Comparison of ENCODE assay signal across 1 cellular context in the genomic region with DNA sequence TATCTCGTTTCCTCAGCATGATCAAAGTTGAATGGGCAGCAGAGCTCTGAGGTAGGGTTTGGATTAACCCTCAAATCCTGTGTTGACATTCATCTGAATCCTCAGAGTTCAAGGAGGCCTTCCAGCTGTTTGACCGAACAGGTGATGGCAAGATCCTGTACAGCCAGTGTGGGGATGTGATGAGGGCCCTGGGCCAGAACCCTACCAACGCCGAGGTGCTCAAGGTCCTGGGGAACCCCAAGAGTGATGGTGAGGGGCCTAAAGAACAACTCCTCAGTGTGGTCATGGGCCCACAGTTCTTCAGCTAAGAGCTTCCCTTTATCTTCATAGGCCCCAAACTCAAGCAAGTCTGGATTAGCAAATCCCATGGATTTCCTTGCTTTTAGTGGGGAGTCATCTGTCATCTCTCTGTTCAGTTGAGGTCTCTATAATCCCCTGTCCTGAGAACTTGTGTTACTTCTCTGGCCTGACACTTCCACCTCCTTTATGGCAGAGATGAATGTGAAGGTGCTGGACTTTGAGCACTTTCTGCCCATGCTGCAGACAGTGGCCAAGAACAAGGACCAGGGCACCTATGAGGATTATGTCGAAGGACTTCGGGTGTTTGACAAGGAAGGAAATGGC.
A peak's percentile ranks its signal among the peaks of the same experiment; 100 is the strongest.
TF ChIP-seq lines count a peak whose summit lies in the region.

No MANE protein-coding gene starts in this region.

TF ChIP-seq in K562, 482 proteins besides CTCF, POLR2A, EP300 and RAD21 (continued from another document):
- TF ChIP-seq, protein P1, sequence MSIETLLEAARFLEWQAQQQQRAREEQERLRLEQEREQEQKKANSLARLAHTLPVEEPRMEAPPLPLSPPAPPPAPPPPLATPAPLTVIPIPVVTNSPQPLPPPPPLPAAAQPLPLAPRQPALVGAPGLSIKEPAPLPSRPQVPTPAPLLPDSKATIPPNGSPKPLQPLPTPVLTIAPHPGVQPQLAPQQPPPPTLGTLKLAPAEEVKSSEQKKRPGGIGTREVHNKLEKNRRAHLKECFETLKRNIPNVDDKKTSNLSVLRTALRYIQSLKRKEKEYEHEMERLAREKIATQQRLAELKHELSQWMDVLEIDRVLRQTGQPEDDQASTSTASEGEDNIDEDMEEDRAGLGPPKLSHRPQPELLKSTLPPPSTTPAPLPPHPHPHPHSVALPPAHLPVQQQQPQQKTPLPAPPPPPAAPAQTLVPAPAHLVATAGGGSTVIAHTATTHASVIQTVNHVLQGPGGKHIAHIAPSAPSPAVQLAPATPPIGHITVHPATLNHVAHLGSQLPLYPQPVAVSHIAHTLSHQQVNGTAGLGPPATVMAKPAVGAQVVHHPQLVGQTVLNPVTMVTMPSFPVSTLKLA (conservative IDR thresholded peaks at IDR 0.05) = no peak
- TF ChIP-seq, protein P2, sequence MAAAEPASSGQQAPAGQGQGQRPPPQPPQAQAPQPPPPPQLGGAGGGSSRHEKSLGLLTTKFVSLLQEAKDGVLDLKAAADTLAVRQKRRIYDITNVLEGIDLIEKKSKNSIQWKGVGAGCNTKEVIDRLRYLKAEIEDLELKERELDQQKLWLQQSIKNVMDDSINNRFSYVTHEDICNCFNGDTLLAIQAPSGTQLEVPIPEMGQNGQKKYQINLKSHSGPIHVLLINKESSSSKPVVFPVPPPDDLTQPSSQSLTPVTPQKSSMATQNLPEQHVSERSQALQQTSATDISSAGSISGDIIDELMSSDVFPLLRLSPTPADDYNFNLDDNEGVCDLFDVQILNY (CRISPR knock-in tag; IDR thresholded peaks at IDR 0.05) = 0 out of 2 replicates have a peak, but pooled peaks have one; percentile 30
- TF ChIP-seq FOXA3 (CRISPR knock-in tag; conservative IDR thresholded peaks at IDR 0.05 in 1 of 2, IDR thresholded peaks at IDR 0.05 in 1 of 2) (peak in 1 of 2 experiments; percentile 9; a peak in 1 of 4 replicates), XRCC4 (IDR thresholded peaks at IDR 0.05; ENCODE audit: extremely low read depth, insufficient read depth, insufficient read length) (no peak), ZNF561 (CRISPR knock-in tag; conservative IDR thresholded peaks at IDR 0.05) (no peak), PRPF4 (IDR thresholded peaks at IDR 0.05; ENCODE audit: insufficient read depth, low read depth, low read length, poor library complexity, severe bottlenecking) (no peak), SREBF2 (CRISPR knock-in tag; IDR thresholded peaks at IDR 0.05) (no peak), GTF2E2 (tag; IDR thresholded peaks at IDR 0.05) (no peak), OTX1 (CRISPR knock-in tag; IDR thresholded peaks at IDR 0.05) (no peak), U2AF1 (optimal IDR thresholded peaks at IDR 0.05; ENCODE audit: low read depth, low read length) (no peak), ZNF174 (CRISPR knock-in tag; IDR thresholded peaks at IDR 0.05) (no peak), ZNF212 (CRISPR knock-in tag; IDR thresholded peaks at IDR 0.05) (no peak), KLF13 (tag; IDR thresholded peaks at IDR 0.05; ENCODE audit: borderline replicate concordance, low read depth) (no peak), TAF9B (IDR thresholded peaks at IDR 0.05; ENCODE audit: partially characterized antibody) (no peak), ZFX (CRISPR knock-in tag; IDR thresholded peaks at IDR 0.05) (no peak)
- TF ChIP-seq, protein P3, sequence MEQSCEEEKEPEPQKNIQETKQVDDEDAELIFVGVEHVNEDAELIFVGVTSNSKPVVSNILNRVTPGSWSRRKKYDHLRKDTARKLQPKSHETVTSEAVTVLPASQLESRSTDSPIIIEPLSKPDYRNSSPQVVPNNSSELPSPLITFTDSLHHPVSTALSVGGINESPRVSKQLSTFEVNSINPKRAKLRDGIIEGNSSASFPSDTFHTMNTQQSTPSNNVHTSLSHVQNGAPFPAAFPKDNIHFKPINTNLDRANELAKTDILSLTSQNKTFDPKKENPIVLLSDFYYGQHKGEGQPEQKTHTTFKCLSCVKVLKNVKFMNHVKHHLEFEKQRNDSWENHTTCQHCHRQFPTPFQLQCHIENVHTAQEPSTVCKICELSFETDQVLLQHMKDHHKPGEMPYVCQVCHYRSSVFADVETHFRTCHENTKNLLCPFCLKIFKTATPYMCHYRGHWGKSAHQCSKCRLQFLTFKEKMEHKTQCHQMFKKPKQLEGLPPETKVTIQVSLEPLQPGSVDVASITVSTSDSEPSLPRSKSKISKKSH (CRISPR knock-in tag; IDR thresholded peaks at IDR 0.05) = no peak
- TF ChIP-seq, protein P4, sequence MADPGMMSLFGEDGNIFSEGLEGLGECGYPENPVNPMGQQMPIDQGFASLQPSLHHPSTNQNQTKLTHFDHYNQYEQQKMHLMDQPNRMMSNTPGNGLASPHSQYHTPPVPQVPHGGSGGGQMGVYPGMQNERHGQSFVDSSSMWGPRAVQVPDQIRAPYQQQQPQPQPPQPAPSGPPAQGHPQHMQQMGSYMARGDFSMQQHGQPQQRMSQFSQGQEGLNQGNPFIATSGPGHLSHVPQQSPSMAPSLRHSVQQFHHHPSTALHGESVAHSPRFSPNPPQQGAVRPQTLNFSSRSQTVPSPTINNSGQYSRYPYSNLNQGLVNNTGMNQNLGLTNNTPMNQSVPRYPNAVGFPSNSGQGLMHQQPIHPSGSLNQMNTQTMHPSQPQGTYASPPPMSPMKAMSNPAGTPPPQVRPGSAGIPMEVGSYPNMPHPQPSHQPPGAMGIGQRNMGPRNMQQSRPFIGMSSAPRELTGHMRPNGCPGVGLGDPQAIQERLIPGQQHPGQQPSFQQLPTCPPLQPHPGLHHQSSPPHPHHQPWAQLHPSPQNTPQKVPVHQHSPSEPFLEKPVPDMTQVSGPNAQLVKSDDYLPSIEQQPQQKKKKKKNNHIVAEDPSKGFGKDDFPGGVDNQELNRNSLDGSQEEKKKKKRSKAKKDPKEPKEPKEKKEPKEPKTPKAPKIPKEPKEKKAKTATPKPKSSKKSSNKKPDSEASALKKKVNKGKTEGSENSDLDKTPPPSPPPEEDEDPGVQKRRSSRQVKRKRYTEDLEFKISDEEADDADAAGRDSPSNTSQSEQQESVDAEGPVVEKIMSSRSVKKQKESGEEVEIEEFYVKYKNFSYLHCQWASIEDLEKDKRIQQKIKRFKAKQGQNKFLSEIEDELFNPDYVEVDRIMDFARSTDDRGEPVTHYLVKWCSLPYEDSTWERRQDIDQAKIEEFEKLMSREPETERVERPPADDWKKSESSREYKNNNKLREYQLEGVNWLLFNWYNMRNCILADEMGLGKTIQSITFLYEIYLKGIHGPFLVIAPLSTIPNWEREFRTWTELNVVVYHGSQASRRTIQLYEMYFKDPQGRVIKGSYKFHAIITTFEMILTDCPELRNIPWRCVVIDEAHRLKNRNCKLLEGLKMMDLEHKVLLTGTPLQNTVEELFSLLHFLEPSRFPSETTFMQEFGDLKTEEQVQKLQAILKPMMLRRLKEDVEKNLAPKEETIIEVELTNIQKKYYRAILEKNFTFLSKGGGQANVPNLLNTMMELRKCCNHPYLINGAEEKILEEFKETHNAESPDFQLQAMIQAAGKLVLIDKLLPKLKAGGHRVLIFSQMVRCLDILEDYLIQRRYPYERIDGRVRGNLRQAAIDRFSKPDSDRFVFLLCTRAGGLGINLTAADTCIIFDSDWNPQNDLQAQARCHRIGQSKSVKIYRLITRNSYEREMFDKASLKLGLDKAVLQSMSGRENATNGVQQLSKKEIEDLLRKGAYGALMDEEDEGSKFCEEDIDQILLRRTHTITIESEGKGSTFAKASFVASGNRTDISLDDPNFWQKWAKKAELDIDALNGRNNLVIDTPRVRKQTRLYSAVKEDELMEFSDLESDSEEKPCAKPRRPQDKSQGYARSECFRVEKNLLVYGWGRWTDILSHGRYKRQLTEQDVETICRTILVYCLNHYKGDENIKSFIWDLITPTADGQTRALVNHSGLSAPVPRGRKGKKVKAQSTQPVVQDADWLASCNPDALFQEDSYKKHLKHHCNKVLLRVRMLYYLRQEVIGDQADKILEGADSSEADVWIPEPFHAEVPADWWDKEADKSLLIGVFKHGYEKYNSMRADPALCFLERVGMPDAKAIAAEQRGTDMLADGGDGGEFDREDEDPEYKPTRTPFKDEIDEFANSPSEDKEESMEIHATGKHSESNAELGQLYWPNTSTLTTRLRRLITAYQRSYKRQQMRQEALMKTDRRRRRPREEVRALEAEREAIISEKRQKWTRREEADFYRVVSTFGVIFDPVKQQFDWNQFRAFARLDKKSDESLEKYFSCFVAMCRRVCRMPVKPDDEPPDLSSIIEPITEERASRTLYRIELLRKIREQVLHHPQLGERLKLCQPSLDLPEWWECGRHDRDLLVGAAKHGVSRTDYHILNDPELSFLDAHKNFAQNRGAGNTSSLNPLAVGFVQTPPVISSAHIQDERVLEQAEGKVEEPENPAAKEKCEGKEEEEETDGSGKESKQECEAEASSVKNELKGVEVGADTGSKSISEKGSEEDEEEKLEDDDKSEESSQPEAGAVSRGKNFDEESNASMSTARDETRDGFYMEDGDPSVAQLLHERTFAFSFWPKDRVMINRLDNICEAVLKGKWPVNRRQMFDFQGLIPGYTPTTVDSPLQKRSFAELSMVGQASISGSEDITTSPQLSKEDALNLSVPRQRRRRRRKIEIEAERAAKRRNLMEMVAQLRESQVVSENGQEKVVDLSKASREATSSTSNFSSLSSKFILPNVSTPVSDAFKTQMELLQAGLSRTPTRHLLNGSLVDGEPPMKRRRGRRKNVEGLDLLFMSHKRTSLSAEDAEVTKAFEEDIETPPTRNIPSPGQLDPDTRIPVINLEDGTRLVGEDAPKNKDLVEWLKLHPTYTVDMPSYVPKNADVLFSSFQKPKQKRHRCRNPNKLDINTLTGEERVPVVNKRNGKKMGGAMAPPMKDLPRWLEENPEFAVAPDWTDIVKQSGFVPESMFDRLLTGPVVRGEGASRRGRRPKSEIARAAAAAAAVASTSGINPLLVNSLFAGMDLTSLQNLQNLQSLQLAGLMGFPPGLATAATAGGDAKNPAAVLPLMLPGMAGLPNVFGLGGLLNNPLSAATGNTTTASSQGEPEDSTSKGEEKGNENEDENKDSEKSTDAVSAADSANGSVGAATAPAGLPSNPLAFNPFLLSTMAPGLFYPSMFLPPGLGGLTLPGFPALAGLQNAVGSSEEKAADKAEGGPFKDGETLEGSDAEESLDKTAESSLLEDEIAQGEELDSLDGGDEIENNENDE (IDR thresholded peaks at IDR 0.05; ENCODE audit: low read depth, low read length) = no peak
- TF ChIP-seq, protein P5, sequence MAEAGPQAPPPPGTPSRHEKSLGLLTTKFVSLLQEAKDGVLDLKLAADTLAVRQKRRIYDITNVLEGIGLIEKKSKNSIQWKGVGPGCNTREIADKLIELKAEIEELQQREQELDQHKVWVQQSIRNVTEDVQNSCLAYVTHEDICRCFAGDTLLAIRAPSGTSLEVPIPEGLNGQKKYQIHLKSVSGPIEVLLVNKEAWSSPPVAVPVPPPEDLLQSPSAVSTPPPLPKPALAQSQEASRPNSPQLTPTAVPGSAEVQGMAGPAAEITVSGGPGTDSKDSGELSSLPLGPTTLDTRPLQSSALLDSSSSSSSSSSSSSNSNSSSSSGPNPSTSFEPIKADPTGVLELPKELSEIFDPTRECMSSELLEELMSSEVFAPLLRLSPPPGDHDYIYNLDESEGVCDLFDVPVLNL (CRISPR knock-in tag; IDR thresholded peaks at IDR 0.05; ENCODE audit: low read depth) = no peak
